ENCODE assay signal across 8 cellular contexts in the genomic region with DNA sequence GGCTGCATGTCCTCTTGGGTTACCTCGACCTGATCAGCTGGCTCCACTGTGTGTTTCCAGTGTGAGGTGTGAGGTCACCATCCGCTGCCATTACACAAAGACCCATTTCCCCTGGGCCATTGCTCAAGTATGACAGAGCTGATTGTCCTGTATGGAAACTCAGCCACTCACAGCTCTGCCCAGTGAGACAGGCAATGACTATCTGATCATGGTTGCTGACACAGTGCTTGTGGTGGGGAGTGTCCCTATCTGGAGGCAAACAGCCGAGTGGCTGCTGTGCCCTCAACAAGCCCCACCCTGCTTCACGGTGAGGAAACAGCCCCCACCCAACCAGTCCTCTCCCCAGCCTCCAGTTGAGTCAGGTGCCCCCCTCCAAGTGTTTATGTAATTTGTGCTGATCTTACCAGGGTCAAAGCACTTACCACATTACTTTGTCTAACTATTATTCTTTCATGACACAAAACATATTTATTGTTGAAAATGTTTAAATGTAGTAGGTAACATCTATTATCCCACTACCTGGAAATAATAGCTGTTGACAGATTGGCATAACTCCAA.
A peak's percentile ranks its signal among the peaks of the same experiment; 100 is the strongest.
DNase-seq lines count a peak whose midpoint lies in the region; ATAC-seq and FAIRE-seq lines count a peak whose summit lies in the region.

No MANE protein-coding gene starts in this region.

- H3K9ac ChIP-seq in mucosa of rectum (ENCODE audit: low read depth in 1 of 2, low read length in 2 of 2): no peak overlapping the region

- DNase-seq in AG20443 (ENCODE audit: low spot score) (peak; percentile 27), RCC 7860 (ENCODE audit: low spot score) (peak; percentile 28), NCI-H2171 treated with DMSO at 0.1 percent for 48 hours (lab: John Stamatoyannopoulos, UW) (no peak), NCI-H1930 (lab: John Stamatoyannopoulos, UW) (no peak)
- peak; percentile 78 for DNase-seq in activated naive CD4-positive, alpha-beta T cell treated with anti-CD3 and anti-CD28 coated beads, Interleukin-2, amount 10 ng/mL, durations not matched to agents 7 days and 5 days

- H3K9me3 Mint-ChIP-seq in activated naive CD4-positive, alpha-beta T cell treated with anti-CD3 and anti-CD28 coated beads, Interleukin-2, amount 10 ng/mL, durations not matched to agents 7 days and 5 days: no peaks in the 10 kb centered on the region

- H3K36me3 ChIP-seq in mucosa of rectum (ENCODE audit: control insufficient read depth in 2 of 2, insufficient read depth in 2 of 2, low read length in 2 of 2): peaks cover 0 to 4% of the 10 kb centered on the region in 2 donors

- ATAC-seq in HG02884 (IDR thresholded peaks at IDR 0.05; ENCODE audit: unreplicated experiment) (no peak), HG03095 (IDR thresholded peaks at IDR 0.05; ENCODE audit: unreplicated experiment) (no peak)

- H3K4me3 ChIP-seq in mucosa of rectum (ENCODE audit: low read length in 2 of 2): no peak overlapping the region

- H3K4me3 Mint-ChIP-seq in activated naive CD4-positive, alpha-beta T cell treated with anti-CD3 and anti-CD28 coated beads, Interleukin-2, amount 10 ng/mL, durations not matched to agents 7 days and 5 days: peak overlapping the region; percentile 16

- peak overlapping the region; percentile 100 for H3K27ac Mint-ChIP-seq in activated naive CD4-positive, alpha-beta T cell treated with anti-CD3 and anti-CD28 coated beads, Interleukin-2, amount 10 ng/mL, durations not matched to agents 7 days and 5 days

- peaks cover 35 to 41% of the 10 kb centered on the region in 2 donors for H3K4me1 ChIP-seq in mucosa of rectum (ENCODE audit: control insufficient read depth in 2 of 2, insufficient read depth in 2 of 2, low read length in 2 of 2)

- H3K27me3 Mint-ChIP-seq in activated naive CD4-positive, alpha-beta T cell treated with anti-CD3 and anti-CD28 coated beads, Interleukin-2, amount 10 ng/mL, durations not matched to agents 7 days and 5 days: no peaks in the 10 kb centered on the region

- H3K27me3 ChIP-seq in mucosa of rectum (ENCODE audit: control insufficient read depth in 2 of 2, insufficient read depth in 2 of 2, low read length in 2 of 2): no peaks in the 10 kb centered on the region

- CTCF ChIA-PET in activated naive CD4-positive, alpha-beta T cell treated with anti-CD3 and anti-CD28 coated beads, Interleukin-2, amount 10 ng/mL, durations not matched to agents 7 days and 5 days (lab: Charles Lee): interaction anchor here (0.7 to 1.0 kb wide), 2 partner anchors 11 to 26 kb away, joined by 3 read pairs; no protein-coding TSS in a partner anchor

- H3K9me3 ChIP-seq in mucosa of rectum (ENCODE audit: control insufficient read depth in 2 of 2, low read length in 2 of 2): no peaks in the 10 kb centered on the region

- peak overlapping the region; percentile 43 to 53 for H3K27ac ChIP-seq in mucosa of rectum (ENCODE audit: low read depth in 2 of 2, low read length in 2 of 2)

- peaks cover 98% of the 10 kb centered on the region for H3K4me1 Mint-ChIP-seq in activated naive CD4-positive, alpha-beta T cell treated with anti-CD3 and anti-CD28 coated beads, Interleukin-2, amount 10 ng/mL, durations not matched to agents 7 days and 5 days

- peaks cover 45% of the 10 kb centered on the region for H3K36me3 Mint-ChIP-seq in activated naive CD4-positive, alpha-beta T cell treated with anti-CD3 and anti-CD28 coated beads, Interleukin-2, amount 10 ng/mL, durations not matched to agents 7 days and 5 days

- FAIRE-seq in RCC 7860 (lab: Jason Lieb, UNC): no peak

Comparison
In these comparisons a context has a peak if more than half of its experiments do, and no peak if none do; other contexts are left out.
1. DNase-seq: peak in AG20443 (single experiment), RCC 7860 (single experiment) and activated naive CD4-positive, alpha-beta T cell treated with anti-CD3 and anti-CD28 coated beads, Interleukin-2, amount 10 ng/mL, durations not matched to agents 7 days and 5 days (single experiment); none in NCI-H2171 treated with DMSO at 0.1 percent for 48 hours (single experiment) and NCI-H1930 (0 of 2).